ENCODE assay signal across 9 cellular contexts in the genomic region with DNA sequence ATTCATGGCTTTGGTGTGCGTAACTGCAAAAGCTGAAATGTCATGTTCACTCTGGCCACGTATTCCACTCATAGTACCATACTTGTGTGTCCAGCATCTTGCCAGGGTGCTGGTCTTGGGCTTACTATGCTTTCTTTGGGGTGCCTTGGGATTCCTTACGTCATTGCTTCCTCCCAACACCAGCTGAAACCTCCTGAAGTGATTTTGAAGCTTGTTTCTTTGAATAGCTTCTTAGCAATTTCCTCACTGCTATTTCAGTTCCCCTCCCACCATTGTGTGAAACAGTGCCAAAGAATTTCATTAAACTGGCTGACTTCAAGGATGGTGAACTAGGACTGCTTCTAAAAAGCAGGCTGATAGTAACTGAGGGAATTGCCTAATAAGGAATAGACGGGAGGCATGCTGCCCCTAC. TPM values are rescaled to one million over a fixed set of nuclear protein-coding genes. Genes with fewer than 3 reads are reported as not detected.
DNase-seq lines count a peak whose midpoint lies in the region; ATAC-seq and TF ChIP-seq lines count a peak whose summit lies in the region.
"Had no signal": no experiment of that assay in that cellular context is flagged by ENCODE, and none has a peak within 500 bp of the region (broad histone marks: within the 10 kb centered on the region; RNA-seq: fewer than 3 reads in every experiment).

No MANE protein-coding gene starts in this region.

- H3K27me3 Mint-ChIP-seq in stimulated activated naive B cell treated with anti-CD40 and anti-IgM and Interleukin-4, amounts not matched to agents 10 μg/mL and 1 μg/mL and 100 μg/mL, for 72 hours = no peaks in the 10 kb centered on the region
- peaks cover 0 to 8% of the 10 kb centered on the region in 2 donors for H3K27me3 Mint-ChIP-seq in CD8-positive, alpha-beta memory T cell
- peaks cover 2 to 3% of the 10 kb centered on the region in 2 donors for H3K27me3 Mint-ChIP-seq in T-cell

- H3K9me3 Mint-ChIP-seq in stimulated activated naive B cell treated with anti-CD40 and anti-IgM and Interleukin-4, amounts not matched to agents 10 μg/mL and 1 μg/mL and 100 μg/mL, for 72 hours = peaks cover 7 to 20% of the 10 kb centered on the region in 2 donors
- no peaks in the 10 kb centered on the region for H3K9me3 Mint-ChIP-seq in CD8-positive, alpha-beta memory T cell
- H3K9me3 Mint-ChIP-seq in T-cell = no peaks in the 10 kb centered on the region

- peaks cover 35 to 60% of the 10 kb centered on the region in 2 donors for H3K36me3 Mint-ChIP-seq in stimulated activated naive B cell treated with anti-CD40 and anti-IgM and Interleukin-4, amounts not matched to agents 10 μg/mL and 1 μg/mL and 100 μg/mL, for 72 hours
- no peaks in the 10 kb centered on the region for H3K36me3 Mint-ChIP-seq in CD8-positive, alpha-beta memory T cell
- H3K36me3 Mint-ChIP-seq in T-cell = no peaks in the 10 kb centered on the region

- H3K4me1 ChIP-seq in CD8-positive, alpha-beta memory T cell (ENCODE audit: insufficient read depth, low read length) = no peaks in the 10 kb centered on the region

- H3K4me1 Mint-ChIP-seq in stimulated activated naive B cell treated with anti-CD40 and anti-IgM and Interleukin-4, amounts not matched to agents 10 μg/mL and 1 μg/mL and 100 μg/mL, for 72 hours = peaks cover 69 to 88% of the 10 kb centered on the region in 2 donors
- H3K4me1 Mint-ChIP-seq in CD8-positive, alpha-beta memory T cell = peaks cover 12 to 26% (median 17%) of the 10 kb centered on the region in 3 donors
- peaks cover 0 to 13% (median 0%) of the 10 kb centered on the region in 3 donors for H3K4me1 Mint-ChIP-seq in T-cell

- H3K27ac Mint-ChIP-seq in stimulated activated naive B cell treated with anti-CD40 and anti-IgM and Interleukin-4, amounts not matched to agents 10 μg/mL and 1 μg/mL and 100 μg/mL, for 72 hours = peak overlapping the region; percentile 93
- H3K27ac Mint-ChIP-seq in CD8-positive, alpha-beta memory T cell = peak overlapping the region in 1 of 8 donors; percentile 61
- H3K27ac Mint-ChIP-seq in T-cell = no peak overlapping the region

- H3K27me3 ChIP-seq in HL-60 (ENCODE audit: insufficient read depth, poor library complexity, severe bottlenecking) = no peaks in the 10 kb centered on the region
- no peaks in the 10 kb centered on the region for H3K27me3 ChIP-seq in CD8-positive, alpha-beta memory T cell (ENCODE audit: insufficient read depth, low read length, poor library complexity, severe bottlenecking)

- no peak for TF ChIP-seq CTCF in HL-60 (IDR thresholded peaks at IDR 0.05; ENCODE audit: insufficient read depth, low read length)
- TF ChIP-seq CTCF in astrocyte of the spinal cord (IDR thresholded peaks at IDR 0.05; ENCODE audit: low read depth, low read length) = no peak
- no peak for TF ChIP-seq CTCF in GM13977 (IDR thresholded peaks at IDR 0.05; ENCODE audit: extremely low read depth, insufficient read depth, missing control alignments)

- no peaks in the 10 kb centered on the region for H3K36me3 ChIP-seq in CD8-positive, alpha-beta memory T cell (ENCODE audit: insufficient read depth, low read length)

- in situ Hi-C loops in astrocyte of the spinal cord (cut with HindIII; ENCODE audit: low sequenced_read_pairs) (no loop called here), GM13977 (cut with MboI; ENCODE audit: low pct_unique_long_range_greater_than_20kb, low sequenced_read_pairs, unreplicated experiment) (no loop called here)

- no peaks in the 10 kb centered on the region for H3K9me3 ChIP-seq in CD8-positive, alpha-beta memory T cell (ENCODE audit: low read length)

- H3K4me3 Mint-ChIP-seq in stimulated activated naive B cell treated with anti-CD40 and anti-IgM and Interleukin-4, amounts not matched to agents 10 μg/mL and 1 μg/mL and 100 μg/mL, for 72 hours = peak overlapping the region; percentile 54 to 56
- no peak overlapping the region for H3K4me3 Mint-ChIP-seq in CD8-positive, alpha-beta memory T cell
- H3K4me3 Mint-ChIP-seq in T-cell = no peak overlapping the region

- POLR2A ChIA-PET in CD8-positive, alpha-beta memory T cell (lab: Charles Lee) = no interaction called here
- POLR2A ChIA-PET in T-cell (lab: Charles Lee) = no interaction called here

- H3K4me3 ChIP-seq in HL-60 (replicated peaks; ENCODE audit: insufficient read depth, low read length) (no peak overlapping the region), astrocyte of the spinal cord (ENCODE audit: low read depth, low read length) (no peak overlapping the region)
- no peak overlapping the region for H3K4me3 ChIP-seq in CD8-positive, alpha-beta memory T cell (ENCODE audit: low read length)

- CTCF ChIA-PET in CD8-positive, alpha-beta memory T cell (lab: Charles Lee) = no interaction called here
- CTCF ChIA-PET in T-cell (lab: Charles Lee) = no interaction called here

- peak overlapping the region; percentile 44 for H3K27ac ChIP-seq in HL-60 (replicated peaks)
- H3K27ac ChIP-seq in CD8-positive, alpha-beta memory T cell (ENCODE audit: low read depth, low read length) = no peak overlapping the region

- DNase-seq in HL-60 (ENCODE audit: low read depth in 1 of 2, low spot score in 1 of 2) (peak; percentile 46 to 81), astrocyte of the spinal cord (ENCODE audit: low read depth, low spot score) (peak; percentile 79), left lobe of liver (ENCODE audit: low spot score) (no peak), GM13977 (ENCODE audit: low spot score) (no peak), T-cell (no peak)
- DNase-seq in stimulated activated naive B cell treated with anti-CD40 and anti-IgM and Interleukin-4, amounts not matched to agents 10 μg/mL and 1 μg/mL and 100 μg/mL, for 72 hours = no peak
- DNase-seq in CD8-positive, alpha-beta memory T cell = no peak
- DNase-seq: NCI-H524 treated with DMSO at 0.1 percent for 48 hours had no signal

- ATAC-seq in left lobe of liver (peak; percentile 47), GM21786 (IDR thresholded peaks at IDR 0.05; ENCODE audit: unreplicated experiment) (no peak), T-cell (replicated peaks in 1 of 4) (no peak)
- ATAC-seq in stimulated activated naive B cell treated with anti-CD40 and anti-IgM and Interleukin-4, amounts not matched to agents 10 μg/mL and 1 μg/mL and 100 μg/mL, for 72 hours (replicated peaks) = peak; percentile 35 to 36

RNA-seq across cellular contexts. Expression of a gene that starts 36.9 kb away (rescaled TPM):
- total RNA-seq in left lobe of liver = 1.9 TPM
- total RNA-seq in CD8-positive, alpha-beta memory T cell = 1 to 10 TPM; 6.7 to 7.1 TPM
- polyA plus RNA-seq in CD8-positive, alpha-beta memory T cell = 3.3 TPM
- 1 to 10 TPM; 1.5 to 4.6 (median 1.9) TPM for total RNA-seq in T-cell

Comparison
In these comparisons a context has a peak if more than half of its experiments do, and no peak if none do; other contexts are left out.
1. DNase-seq: peak in HL-60 (2 of 2) and astrocyte of the spinal cord (single experiment); none in left lobe of liver (single experiment), stimulated activated naive B cell treated with anti-CD40 and anti-IgM and Interleukin-4, amounts not matched to agents 10 μg/mL and 1 μg/mL and 100 μg/mL, for 72 hours (single experiment), GM13977 (single experiment), CD8-positive, alpha-beta memory T cell (0 of 5) and T-cell (0 of 34).
2. ATAC-seq: peak in left lobe of liver (single experiment) and stimulated activated naive B cell treated with anti-CD40 and anti-IgM and Interleukin-4, amounts not matched to agents 10 μg/mL and 1 μg/mL and 100 μg/mL, for 72 hours (2 of 2); none in GM21786 (single experiment) and T-cell (0 of 4).
3. H3K4me3 Mint-ChIP-seq: peak in stimulated activated naive B cell treated with anti-CD40 and anti-IgM and Interleukin-4, amounts not matched to agents 10 μg/mL and 1 μg/mL and 100 μg/mL, for 72 hours (2 of 2); none in CD8-positive, alpha-beta memory T cell (0 of 7) and T-cell (0 of 3).